In genomic region chr1:58762806-58763205, GRCh38 we compare ENCODE assay signal across 20 cellular contexts. TPM values are rescaled to one million over a fixed set of nuclear protein-coding genes. Genes with fewer than 3 reads are reported as not detected.
DNase-seq lines count a peak whose midpoint lies in the region; ATAC-seq and TF ChIP-seq lines count a peak whose summit lies in the region.
"Had no signal": no experiment of that assay in that cellular context is flagged by ENCODE, and none has a peak within 500 bp of the region (broad histone marks: within the 10 kb centered on the region; RNA-seq: fewer than 3 reads in every experiment).

No MANE protein-coding gene starts in this region.

- peak overlapping the region; percentile 64 for H3K9ac ChIP-seq in PC-3 (ENCODE audit: low read length)

- 0 out of 2 replicates have a peak overlapping the region, but pooled peaks have one; percentile 19 for H2AFZ ChIP-seq in PC-3 (ENCODE audit: low read length)

- peak; percentile 47 for ATAC-seq in PC-3
- ATAC-seq: K562; stimulated activated naive CD8-positive, alpha-beta T cell treated with anti-CD3 and anti-CD28 coated beads, Interleukin-15, amount 100 ng/mL, for 72 hours had no signal

- H3K4me1 Mint-ChIP-seq in Calu3 (ENCODE audit: low read depth, unreplicated experiment): peaks cover 26% of the 10 kb centered on the region
- peaks cover 9% of the 10 kb centered on the region for H3K4me1 Mint-ChIP-seq in T-helper 2 cell treated with Interferon-gamma antibody and Interleukin-4, amounts not matched to agents 5 μg/mL and 100 μg/mL, for 36 hours (ENCODE audit: low read depth)
- H3K4me1 Mint-ChIP-seq: central memory CD8-positive, alpha-beta T cell; stimulated activated naive CD8-positive, alpha-beta T cell treated with anti-CD3 and anti-CD28 coated beads, Interleukin-15, amount 100 ng/mL, for 72 hours had no signal

- no TSS peak for BruUV-seq in Calu3 (replicated peaks; lab: Mats Ljungman, UMichigan)
- no TSS peak for BruUV-seq in PC-3 (replicated peaks; lab: Mats Ljungman, UMichigan)

- no peak overlapping the region for H3K4me3 ChIP-seq in PC-3 (ENCODE audit: low read length)
- H3K4me3 ChIP-seq: heart left ventricle, K562, mucosa of descending colon, uterus had no signal

- H3K4me3 Mint-ChIP-seq in Calu3 (ENCODE audit: low read depth, unreplicated experiment): no peak overlapping the region
- no peak overlapping the region for H3K4me3 Mint-ChIP-seq in T-helper 2 cell treated with Interferon-gamma antibody and Interleukin-4, amounts not matched to agents 5 μg/mL and 100 μg/mL, for 36 hours
- H3K4me3 Mint-ChIP-seq: activated naive CD4-positive, alpha-beta T cell treated with anti-CD3 and anti-CD28 coated beads, Interleukin-2, amount 50 U/mL, for 24 hours; central memory CD8-positive, alpha-beta T cell; stimulated activated naive CD8-positive, alpha-beta T cell treated with anti-CD3 and anti-CD28 coated beads, Interleukin-15, amount 100 ng/mL, for 72 hours had no signal

- POLR2A ChIA-PET in PC-3 (lab: Charles Lee; ENCODE audit: unreplicated experiment): interaction anchor here (0.6 kb wide), 1 partner anchor 59 kb away, joined by 4 read pairs; no protein-coding TSS in a partner anchor

- H3K4me2 ChIP-seq in PC-3 (ENCODE audit: low read length): peak overlapping the region; percentile 44

- peaks cover 32% of the 10 kb centered on the region for H3K4me1 ChIP-seq in PC-3 (ENCODE audit: insufficient read depth, low read length)
- H3K4me1 ChIP-seq: BE2C had no signal

- H3K36me3 Mint-ChIP-seq in Calu3 (ENCODE audit: insufficient read depth, unreplicated experiment): no peaks in the 10 kb centered on the region
- H3K36me3 Mint-ChIP-seq in T-helper 2 cell treated with Interferon-gamma antibody and Interleukin-4, amounts not matched to agents 5 μg/mL and 100 μg/mL, for 36 hours (ENCODE audit: low read depth): no peaks in the 10 kb centered on the region
- H3K36me3 Mint-ChIP-seq: activated naive CD4-positive, alpha-beta T cell treated with anti-CD3 and anti-CD28 coated beads, Interleukin-2, amount 50 U/mL, for 24 hours had no signal

- no peaks in the 10 kb centered on the region for H4K20me1 ChIP-seq in PC-3 (ENCODE audit: low read length)

- peak overlapping the region; percentile 94 for H3K27ac ChIP-seq in PC-3 (ENCODE audit: low read length)

- no peaks in the 10 kb centered on the region for H3K27me3 Mint-ChIP-seq in Calu3 (ENCODE audit: unreplicated experiment)
- peaks cover 7% of the 10 kb centered on the region for H3K27me3 Mint-ChIP-seq in T-helper 2 cell treated with Interferon-gamma antibody and Interleukin-4, amounts not matched to agents 5 μg/mL and 100 μg/mL, for 36 hours (ENCODE audit: low read depth)
- H3K27me3 Mint-ChIP-seq: activated naive CD4-positive, alpha-beta T cell treated with anti-CD3 and anti-CD28 coated beads, Interleukin-2, amount 50 U/mL, for 24 hours; central memory CD8-positive, alpha-beta T cell had no signal

- H3K9me3 ChIP-seq in PC-3 (ENCODE audit: low read length): no peaks in the 10 kb centered on the region
- H3K9me3 ChIP-seq: BE2C, heart left ventricle, mucosa of descending colon, uterus had no signal

- no peaks in the 10 kb centered on the region for H3K79me2 ChIP-seq in PC-3 (ENCODE audit: low read length)

- no peaks in the 10 kb centered on the region for H3K9me2 ChIP-seq in PC-3 (replicated peaks; ENCODE audit: low read length)

- no peaks in the 10 kb centered on the region for H3K36me3 ChIP-seq in PC-3 (ENCODE audit: low read depth, low read length)
- H3K36me3 ChIP-seq: BE2C, heart left ventricle, uterus had no signal

- H3K27me3 ChIP-seq in PC-3 (ENCODE audit: low read length): no peaks in the 10 kb centered on the region
- H3K27me3 ChIP-seq: BE2C, heart left ventricle, uterus had no signal

- TF ChIP-seq CTCF in Calu3 (IDR thresholded peaks at IDR 0.05; ENCODE audit: unreplicated experiment) (no peak), PC-3 (conservative IDR thresholded peaks at IDR 0.05; ENCODE audit: low read depth, low read length) (no peak)

- H3K27ac Mint-ChIP-seq in Calu3 (ENCODE audit: unreplicated experiment): peak overlapping the region; percentile 5
- H3K27ac Mint-ChIP-seq in T-helper 2 cell treated with Interferon-gamma antibody and Interleukin-4, amounts not matched to agents 5 μg/mL and 100 μg/mL, for 36 hours: no peak overlapping the region
- H3K27ac Mint-ChIP-seq: stimulated activated naive CD8-positive, alpha-beta T cell treated with anti-CD3 and anti-CD28 coated beads, Interleukin-15, amount 100 ng/mL, for 72 hours had no signal

- CTCF ChIA-PET in Calu3 (lab: Charles Lee) (interaction anchor here (0.6 to 1.5 kb wide), 5 partner anchors 8 to 1958 kb away, joined by 3 to 8 read pairs (median 3); no protein-coding TSS in a partner anchor), PC-3 (lab: Charles Lee) (interaction anchor here (0.6 kb wide), 1 partner anchor 133 kb away, joined by 3 read pairs; no protein-coding TSS in a partner anchor)

- no peaks in the 10 kb centered on the region for H3K9me3 Mint-ChIP-seq in Calu3 (ENCODE audit: low read depth, unreplicated experiment)
- H3K9me3 Mint-ChIP-seq in T-helper 2 cell treated with Interferon-gamma antibody and Interleukin-4, amounts not matched to agents 5 μg/mL and 100 μg/mL, for 36 hours: no peaks in the 10 kb centered on the region
- H3K9me3 Mint-ChIP-seq: activated naive CD4-positive, alpha-beta T cell treated with anti-CD3 and anti-CD28 coated beads, Interleukin-2, amount 50 U/mL, for 24 hours; central memory CD8-positive, alpha-beta T cell; stimulated activated naive CD8-positive, alpha-beta T cell treated with anti-CD3 and anti-CD28 coated beads, Interleukin-15, amount 100 ng/mL, for 72 hours had no signal

- no peaks in the 10 kb centered on the region for H3F3A ChIP-seq in PC-3 (ENCODE audit: low read length, unreplicated experiment)

- intact Hi-C loops in Calu3 (cut with micrococcal nuclease; ENCODE audit: unreplicated experiment): no loop called here
- intact Hi-C loops in PC-3 (cut with micrococcal nuclease): no loop called here

- DNase-seq in Calu3 (no peak), PC-3 (peak; percentile 28), dermis blood vessel endothelial cell (peak; percentile 78), lung microvascular endothelial cell (ENCODE audit: low read depth in 2 of 2) (peak; percentile 59 to 89), HK-2 (ENCODE audit: unreplicated experiment) (no peak), NCI-H345 (lab: John Stamatoyannopoulos, UW) (no peak)
- DNase-seq in stimulated activated CD4-positive, alpha-beta T cell treated with anti-CD3 and anti-CD28 coated beads, Interleukin-4, amount 100 ng/mL, for 1 hour: no peak
- no peak for DNase-seq in T-helper 2 cell treated with Interferon-gamma antibody and Interleukin-4, amounts not matched to agents 5 μg/mL and 100 μg/mL, for 36 hours (ENCODE audit: low spot score)
- DNase-seq: BE2C; heart left ventricle; mucosa of descending colon; NCI-H1417 treated with DMSO at 0.1 percent for 48 hours; NK-92 treated with Interleukin-12 subunit alpha and Interleukin-12 subunit beta, amount 100 ng/mL, for 24 hours; nucleus accumbens; Right ventricle myocardium superior; stimulated activated naive CD8-positive, alpha-beta T cell treated with anti-CD3 and anti-CD28 coated beads, Interleukin-15, amount 100 ng/mL, for 72 hours; uterus had no signal

RNA-seq across cellular contexts. Expression of gene JUN, which starts 21.0 kb away (rescaled TPM):
- total RNA-seq in Calu3 (2022) (76.5 and 89.3 TPM in 2 replicates), PC-3 (2014; rRNA removed) (73.6 and 95.1 TPM in 2 replicates), dermis blood vessel endothelial cell (73.5 and 159 TPM in 2 replicates), lung microvascular endothelial cell (48.4 and 152 TPM in 2 replicates)

Comparison
In these comparisons a context has a peak if more than half of its experiments do, and no peak if none do; other contexts are left out.
1. DNase-seq: peak in PC-3 (single experiment), dermis blood vessel endothelial cell (single experiment) and lung microvascular endothelial cell (2 of 2); none in Calu3 (single experiment), HK-2 (single experiment), stimulated activated CD4-positive, alpha-beta T cell treated with anti-CD3 and anti-CD28 coated beads, Interleukin-4, amount 100 ng/mL, for 1 hour (single experiment), T-helper 2 cell treated with Interferon-gamma antibody and Interleukin-4, amounts not matched to agents 5 μg/mL and 100 μg/mL, for 36 hours (single experiment) and NCI-H345 (single experiment).